17 cellular contexts compared by ENCODE assay signal in genomic region chr10:62096534-62096933, GRCh38.
DNase-seq lines count a peak whose midpoint lies in the region; ATAC-seq, FAIRE-seq and TF ChIP-seq lines count a peak whose summit lies in the region.
"Had no signal": no experiment of that assay in that cellular context is flagged by ENCODE, and none has a peak within 500 bp of the region (broad histone marks: within the 10 kb centered on the region; RNA-seq: fewer than 3 reads in every experiment).

No MANE protein-coding gene starts in this region.

- H3K9ac ChIP-seq in smooth muscle cell (ENCODE audit: low read depth), result no peak overlapping the region
- H3K9ac ChIP-seq: BLaER1 treated with 17β-estradiol and CSF1 and Interleukin-3, amounts not matched to agents 10 nM and 100 nM had no signal

- WGBS in hepatocyte (ENCODE audit: low lambda C conversion rate, missing lambda C conversion rate), result 77% methylated on average over 1 of the region's 1 CpG
- WGBS in smooth muscle cell (ENCODE audit: low lambda C conversion rate), result 93% methylated on average over 1 of the region's 1 CpG

- H3K27me3 ChIP-seq in hepatocyte (no peaks in the 10 kb centered on the region), smooth muscle cell (ENCODE audit: low read depth) (no peaks in the 10 kb centered on the region)
- H3K27me3 ChIP-seq: BLaER1 treated with 17β-estradiol and CSF1 and Interleukin-3, amounts not matched to agents 10 nM and 100 nM; MG63 had no signal

- H3K4me2 ChIP-seq in hepatocyte (no peak overlapping the region), smooth muscle cell (no peak overlapping the region)
- H3K4me2 ChIP-seq: BLaER1 treated with 17β-estradiol and CSF1 and Interleukin-3, amounts not matched to agents 10 nM and 100 nM had no signal

- no peaks in the 10 kb centered on the region for H3K27me3 Mint-ChIP-seq in activated T-cell treated with anti-CD3 and anti-CD28 coated beads, Interleukin-2, amount 50 U/mL, for 24 hours

- H3K4me1 ChIP-seq in hepatocyte (ENCODE audit: insufficient read depth) (peaks cover 48% of the 10 kb centered on the region), smooth muscle cell (ENCODE audit: low read depth) (peaks cover 7% of the 10 kb centered on the region)

- H3K9me3 ChIP-seq in hepatocyte (ENCODE audit: low read depth) (no peaks in the 10 kb centered on the region), smooth muscle cell (replicated peaks; ENCODE audit: low read depth) (no peaks in the 10 kb centered on the region)
- H3K9me3 ChIP-seq: BLaER1 treated with 17β-estradiol and CSF1 and Interleukin-3, amounts not matched to agents 10 nM and 100 nM; MG63; mucosa of descending colon had no signal

- no peak for FAIRE-seq in GM19239 (lab: Jason Lieb, UNC)
- FAIRE-seq: small intestine had no signal

- no peaks in the 10 kb centered on the region for H4K20me1 ChIP-seq in hepatocyte (ENCODE audit: insufficient read depth, poor library complexity, severe bottlenecking)
- peaks cover 27% of the 10 kb centered on the region for H4K20me1 ChIP-seq in smooth muscle cell (ENCODE audit: low read depth)

- H2AFZ ChIP-seq in hepatocyte (no peak overlapping the region), smooth muscle cell (ENCODE audit: low read depth) (no peak overlapping the region)

- H3K4me1 Mint-ChIP-seq in activated T-cell treated with anti-CD3 and anti-CD28 coated beads, Interleukin-2, amount 50 U/mL, for 24 hours (ENCODE audit: low read depth), result peaks cover 51% of the 10 kb centered on the region

- H3K27ac Mint-ChIP-seq in activated T-cell treated with anti-CD3 and anti-CD28 coated beads, Interleukin-2, amount 50 U/mL, for 24 hours, result peak overlapping the region; percentile 8
- H3K27ac Mint-ChIP-seq in activated naive CD4-positive, alpha-beta T cell treated with anti-CD3 and anti-CD28 coated beads, Interleukin-2, amount 50 U/mL, for 72 hours, result peak overlapping the region; percentile 12 to 16

- H3K9me2 ChIP-seq in hepatocyte (replicated peaks; ENCODE audit: insufficient read depth), result no peaks in the 10 kb centered on the region

- ATAC-seq in activated naive CD4-positive, alpha-beta T cell treated with anti-CD3 and anti-CD28 coated beads, Interleukin-2, amount 50 U/mL, for 72 hours, result no peak
- no peak for ATAC-seq in HG02571 (IDR thresholded peaks at IDR 0.05; ENCODE audit: unreplicated experiment)
- ATAC-seq: mucosa of descending colon had no signal

- H3K4me3 ChIP-seq in hepatocyte, result no peak overlapping the region
- no peak overlapping the region for H3K4me3 ChIP-seq in smooth muscle cell
- H3K4me3 ChIP-seq: BLaER1 treated with 17β-estradiol and CSF1 and Interleukin-3, amounts not matched to agents 10 nM and 100 nM; MG63; mucosa of descending colon had no signal

- H3K36me3 Mint-ChIP-seq in activated T-cell treated with anti-CD3 and anti-CD28 coated beads, Interleukin-2, amount 50 U/mL, for 24 hours (ENCODE audit: low read depth), result peaks cover 64% of the 10 kb centered on the region
- peaks cover 27 to 50% of the 10 kb centered on the region in 2 donors for H3K36me3 Mint-ChIP-seq in activated naive CD4-positive, alpha-beta T cell treated with anti-CD3 and anti-CD28 coated beads, Interleukin-2, amount 50 U/mL, for 72 hours

- no peaks in the 10 kb centered on the region for H3K9me3 Mint-ChIP-seq in activated T-cell treated with anti-CD3 and anti-CD28 coated beads, Interleukin-2, amount 50 U/mL, for 24 hours
- H3K9me3 Mint-ChIP-seq in activated naive CD4-positive, alpha-beta T cell treated with anti-CD3 and anti-CD28 coated beads, Interleukin-2, amount 50 U/mL, for 72 hours, result no peaks in the 10 kb centered on the region

- H3K79me2 ChIP-seq in hepatocyte, result peaks cover 18% of the 10 kb centered on the region
- H3K79me2 ChIP-seq in smooth muscle cell (ENCODE audit: low read depth), result no peaks in the 10 kb centered on the region

- H3K4me3 Mint-ChIP-seq in activated T-cell treated with anti-CD3 and anti-CD28 coated beads, Interleukin-2, amount 50 U/mL, for 24 hours, result no peak overlapping the region

- TF ChIP-seq CTCF in hepatocyte (IDR thresholded peaks at IDR 0.05; ENCODE audit: poor library complexity), result no peak
- TF ChIP-seq CTCF in smooth muscle cell (IDR thresholded peaks at IDR 0.05; ENCODE audit: borderline replicate concordance, insufficient read depth, poor library complexity, severe bottlenecking), result no peak

- no peak for DNase-seq in activated T-cell treated with anti-CD3 and anti-CD28 coated beads, Interleukin-2, amount 50 U/mL, for 24 hours
- DNase-seq in activated T-cell treated with anti-CD3 and anti-CD28 coated beads, Interleukin-2, amount 50 U/mL, for 48 hours, result no peak
- DNase-seq in activated naive CD4-positive, alpha-beta T cell treated with anti-CD3 and anti-CD28 coated beads, Interleukin-2, amount 50 U/mL, for 72 hours (ENCODE audit: low spot score in 2 of 2), result no peak
- DNase-seq in hepatocyte (ENCODE audit: low spot score), result no peak
- DNase-seq in smooth muscle cell (lab: John Stamatoyannopoulos, UW; ENCODE audit: unreplicated experiment), result no peak
- no peak for DNase-seq in COLO668 (lab: John Stamatoyannopoulos, UW; ENCODE audit: unreplicated experiment)
- no peak for DNase-seq in GM19239 (ENCODE audit: insufficient read length, low spot score)
- DNase-seq: activated gamma-delta T cell, DMS 273 treated with DMSO at 0.1 percent for 48 hours, MG63, mucosa of descending colon, NCI-H1694 treated with DMSO at 0.1 percent for 48 hours, small intestine, trophoblast cell had no signal

- H3K27ac ChIP-seq in hepatocyte (peak overlapping the region; percentile 64), smooth muscle cell (ENCODE audit: low read depth) (peak overlapping the region; percentile 5)
- H3K27ac ChIP-seq: 22Rv1; BLaER1 treated with 17β-estradiol and CSF1 and Interleukin-3, amounts not matched to agents 10 nM and 100 nM had no signal

- H3K36me3 ChIP-seq in hepatocyte (replicated peaks; ENCODE audit: insufficient read depth, low read depth) (no peaks in the 10 kb centered on the region), smooth muscle cell (ENCODE audit: low read depth) (no peaks in the 10 kb centered on the region)

- peaks cover 2% of the 10 kb centered on the region for H3F3A ChIP-seq in smooth muscle cell (ENCODE audit: low read depth)
